ENCODE assay signal across 27 cellular contexts in the genomic region with DNA sequence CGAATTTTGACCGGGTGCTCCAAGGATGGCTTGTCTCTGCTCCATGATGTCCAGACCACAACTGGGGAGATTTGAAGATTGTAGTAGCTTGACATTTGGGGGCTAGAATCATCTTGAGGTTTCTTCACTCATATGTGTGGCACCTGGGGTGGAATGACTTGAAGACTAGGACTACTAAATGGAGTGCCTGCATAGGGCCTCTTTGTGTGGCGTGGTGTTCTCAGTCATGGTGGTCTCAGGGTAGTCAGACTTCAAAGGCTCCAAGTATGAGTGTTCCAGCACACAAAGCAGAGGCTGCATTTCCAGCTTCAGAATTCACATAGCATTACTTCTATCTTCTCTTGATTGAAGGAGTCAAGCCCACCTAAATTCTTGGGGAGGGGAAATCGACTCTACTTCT.
"Had no signal": no experiment of that assay in that cellular context is flagged by ENCODE, and none has a peak within 500 bp of the region (broad histone marks: within the 10 kb centered on the region; RNA-seq: fewer than 3 reads in every experiment).

No MANE protein-coding gene starts in this region.

- ATAC-seq: Panc1 had no signal

- H3K4me3 Mint-ChIP-seq: activated T-helper 1 cell treated with anti-CD3 and anti-CD28 coated beads, Interleukin-12 subunit alpha, Interleukin-12 subunit beta, Interleukin-2, Interleukin-4 antibody, amounts not matched to agents 30 ng/mL and 10 ng/mL and 1 ng/mL, durations not matched to agents 14 hours and 24 hours and 36 hours; brain; IgD-negative memory B cell; T-helper 2 cell treated with Interferon-gamma antibody and Interleukin-4, amounts not matched to agents 5 μg/mL and 100 μg/mL, for 36 hours had no signal

- H3K4me3 ChIP-seq: SJCRH30, SK-N-MC had no signal

- H3K27me3 Mint-ChIP-seq: brain, IgD-negative memory B cell had no signal

- H3K27me3 ChIP-seq: SJCRH30 had no signal

- H3K4me1 ChIP-seq: SJCRH30 had no signal

- H3K9me3 ChIP-seq: SJCRH30 had no signal

- H3K27ac ChIP-seq: SJCRH30, SK-N-MC had no signal

- H3K4me1 Mint-ChIP-seq: brain had no signal

- DNase-seq: activated CD4-positive, alpha-beta T cell treated with anti-CD3 and anti-CD28 coated beads, Interleukin-2, amount 50 U/mL, for 1 hour; activated CD8-positive, alpha-beta memory T cell treated with anti-CD3 and anti-CD28 coated beads, Interleukin-2, amount 50 U/mL, for 4 hours; activated effector memory CD4-positive, alpha-beta T cell treated with Interleukin-2 at 50 U/mL for 16 hours; activated naive CD4-positive, alpha-beta T cell treated with anti-CD3 and anti-CD28 coated beads, Interleukin-2, amount 50 U/mL, for 16 hours; anterior cingulate cortex; caudate nucleus; cerebellar nuclear complex; Karpas-422; KBM-7; NCI-H1105; NCI-H1417 treated with DMSO at 0.1 percent for 48 hours; NCI-H187 treated with DMSO at 0.1 percent for 48 hours; NCI-H2081; NCI-H2171 treated with DMSO at 0.1 percent for 48 hours; NCI-H2227 treated with DMSO at 0.1 percent for 48 hours; NCI-H446; NCI-H510A treated with DMSO at 0.1 percent for 48 hours; NCI-H69; NCI-H82; SHP77; SJCRH30 had no signal

- H3K9me3 Mint-ChIP-seq: activated T-helper 1 cell treated with anti-CD3 and anti-CD28 coated beads, Interleukin-12 subunit alpha, Interleukin-12 subunit beta, Interleukin-2, Interleukin-4 antibody, amounts not matched to agents 30 ng/mL and 10 ng/mL and 1 ng/mL, durations not matched to agents 14 hours and 24 hours and 36 hours; brain; IgD-negative memory B cell; T-helper 2 cell treated with Interferon-gamma antibody and Interleukin-4, amounts not matched to agents 5 μg/mL and 100 μg/mL, for 36 hours had no signal

- H3K27ac Mint-ChIP-seq: activated T-helper 1 cell treated with anti-CD3 and anti-CD28 coated beads, Interleukin-12 subunit alpha, Interleukin-12 subunit beta, Interleukin-2, Interleukin-4 antibody, amounts not matched to agents 30 ng/mL and 10 ng/mL and 1 ng/mL, durations not matched to agents 14 hours and 24 hours and 36 hours; brain; T-helper 2 cell treated with Interferon-gamma antibody and Interleukin-4, amounts not matched to agents 5 μg/mL and 100 μg/mL, for 36 hours had no signal
